In genomic region chr3:99683876-99684275, GRCh38 we compare ENCODE assay signal across 1 cellular context.
TF ChIP-seq lines count a peak whose summit lies in the region.

No MANE protein-coding gene starts in this region.

TF ChIP-seq in SK-N-SH, 30 proteins besides CTCF, POLR2A, EP300 and RAD21:
- TF ChIP-seq TAF1 (IDR thresholded peaks at IDR 0.05; ENCODE audit: borderline replicate concordance, low read depth, low read length) (no peak), MXI1 (IDR thresholded peaks at IDR 0.05; ENCODE audit: low read depth, low read length) (no peak), FOXM1 (IDR thresholded peaks at IDR 0.05; ENCODE audit: low read depth) (no peak), RCOR1 (IDR thresholded peaks at IDR 0.05; ENCODE audit: low read length) (no peak)
